Comparison of ENCODE assay signal across 18 cellular contexts in genomic region chr14:57933363-57933762, GRCh38.
DNase-seq lines count a peak whose midpoint lies in the region; ATAC-seq and TF ChIP-seq lines count a peak whose summit lies in the region.
"Had no signal": no experiment of that assay in that cellular context is flagged by ENCODE, and none has a peak within 500 bp of the region (broad histone marks: within the 10 kb centered on the region; RNA-seq: fewer than 3 reads in every experiment).

No MANE protein-coding gene starts in this region.

- no peaks in the 10 kb centered on the region for H3K36me3 Mint-ChIP-seq in type B pancreatic cell
- H3K36me3 Mint-ChIP-seq: CD4-positive, CD25-positive, alpha-beta regulatory T cell had no signal

- TF ChIP-seq CTCF in type B pancreatic cell (conservative IDR thresholded peaks at IDR 0.05) = no peak

- no peak overlapping the region for H3K4me3 Mint-ChIP-seq in type B pancreatic cell
- H3K4me3 Mint-ChIP-seq: CD4-positive, CD25-positive, alpha-beta regulatory T cell; HFFc6 had no signal

- no peak for ATAC-seq in GM21529 (IDR thresholded peaks at IDR 0.05; ENCODE audit: unreplicated experiment)
- ATAC-seq: A549, SK-N-SH treated with all-trans-retinoic acid at 6 μM for 48 hours had no signal

- no peak overlapping the region for H3K27ac Mint-ChIP-seq in type B pancreatic cell
- H3K27ac Mint-ChIP-seq: CD4-positive, CD25-positive, alpha-beta regulatory T cell; HFFc6 had no signal

- in situ Hi-C loops in G401 (cut with HindIII; ENCODE audit: low sequenced_read_pairs) = no loop called here

- peak; percentile 6 for DNase-seq in Ammon's horn (ENCODE audit: low spot score)
- peak; percentile 23 for DNase-seq in G401 (ENCODE audit: low spot score)
- peak; percentile 32 for DNase-seq in NCI-H2196 treated with DMSO at 0.1 percent for 48 hours (lab: John Stamatoyannopoulos, UW; ENCODE audit: unreplicated experiment)
- DNase-seq in globus pallidus (ENCODE audit: low spot score) = peak; percentile 5
- no peak for DNase-seq in type B pancreatic cell (ENCODE audit: extremely low spot score, unreplicated experiment)
- DNase-seq in NCI-H524 (lab: John Stamatoyannopoulos, UW) = no peak
- DNase-seq in COLO829 (ENCODE audit: low spot score) = no peak
- DNase-seq: CD4-positive, CD25-positive, alpha-beta regulatory T cell; HFFc6; MV-4-11; NCI-H1417; NCI-H187 treated with DMSO at 0.1 percent for 48 hours; NCI-H2171 treated with DMSO at 0.1 percent for 48 hours; NCI-H510A treated with DMSO at 0.1 percent for 48 hours; SHP77 treated with DMSO at 0.1 percent for 48 hours had no signal

- no peaks in the 10 kb centered on the region for H3K4me1 Mint-ChIP-seq in type B pancreatic cell (ENCODE audit: unreplicated experiment)
- H3K4me1 Mint-ChIP-seq: CD4-positive, CD25-positive, alpha-beta regulatory T cell had no signal

- no peaks in the 10 kb centered on the region for H3K9me3 Mint-ChIP-seq in type B pancreatic cell
- H3K9me3 Mint-ChIP-seq: CD4-positive, CD25-positive, alpha-beta regulatory T cell had no signal

- peaks cover 20% of the 10 kb centered on the region for H3K27me3 Mint-ChIP-seq in type B pancreatic cell

Comparison
In these comparisons a context has a peak if more than half of its experiments do, and no peak if none do; other contexts are left out.
1. DNase-seq: peak in Ammon's horn (single experiment), G401 (single experiment), NCI-H2196 treated with DMSO at 0.1 percent for 48 hours (single experiment) and globus pallidus (single experiment); none in type B pancreatic cell (single experiment), NCI-H524 (0 of 2) and COLO829 (single experiment).